12 cellular contexts compared by ENCODE assay signal in the genomic region with DNA sequence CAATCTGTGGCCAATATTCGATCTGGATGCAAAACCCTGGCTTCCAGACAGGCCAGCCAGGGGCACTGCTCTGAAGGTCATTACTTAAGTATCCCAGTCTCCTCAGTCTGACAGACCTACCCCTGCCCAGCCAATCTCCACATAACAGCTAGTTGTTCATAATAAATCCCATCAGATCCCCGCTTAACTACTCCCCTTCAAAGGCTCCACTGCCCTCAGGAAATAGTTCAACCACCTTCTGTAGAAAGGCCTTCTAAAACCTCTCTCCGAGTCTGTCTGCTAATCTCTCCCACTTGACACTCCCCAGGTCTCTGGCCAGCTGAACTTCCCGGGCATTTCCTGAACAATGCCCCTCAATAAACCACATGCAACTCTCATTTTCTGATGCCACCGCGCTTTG. TPM values are rescaled to one million over a fixed set of nuclear protein-coding genes. Genes with fewer than 3 reads are reported as not detected.
DNase-seq lines count a peak whose midpoint lies in the region; ATAC-seq and TF ChIP-seq lines count a peak whose summit lies in the region.
"Had no signal": no experiment of that assay in that cellular context is flagged by ENCODE, and none has a peak within 500 bp of the region (broad histone marks: within the 10 kb centered on the region; RNA-seq: fewer than 3 reads in every experiment).

No MANE protein-coding gene starts in this region.

- TF ChIP-seq CTCF in neutrophil (IDR thresholded peaks at IDR 0.05), result no peak

- H3K4me3 ChIP-seq in neutrophil (ENCODE audit: low read depth in 1 of 2, low read length in 1 of 2), result no peak overlapping the region
- H3K4me3 ChIP-seq: dorsolateral prefrontal cortex had no signal

- ATAC-seq in activated T-helper 17 cell treated with anti-CD3 and anti-CD28 coated beads, Interleukin-2, amount 50 U/mL, for 72 hours (replicated peaks), result no peak

- H3K36me3 ChIP-seq in neutrophil, result peaks cover 5% of the 10 kb centered on the region

- peak overlapping the region; percentile 11 for H3K27ac ChIP-seq in neutrophil
- H3K27ac ChIP-seq: dorsolateral prefrontal cortex had no signal

- H3K36me3 Mint-ChIP-seq in activated T-helper 17 cell treated with anti-CD3 and anti-CD28 coated beads, Interleukin-2, amount 50 U/mL, for 72 hours (ENCODE audit: low read depth), result peaks cover 34% of the 10 kb centered on the region

- H3K4me1 Mint-ChIP-seq in activated T-helper 17 cell treated with anti-CD3 and anti-CD28 coated beads, Interleukin-2, amount 50 U/mL, for 72 hours, result peaks cover 23% of the 10 kb centered on the region

- peak; percentile 18 for DNase-seq in NCI-H2227 treated with DMSO at 0.1 percent for 48 hours (lab: John Stamatoyannopoulos, UW)
- no peak for DNase-seq in NCI-H2227 (lab: John Stamatoyannopoulos, UW; ENCODE audit: unreplicated experiment)
- DNase-seq in MV-4-11 (lab: John Stamatoyannopoulos, UW), result peak; percentile 61
- no peak for DNase-seq in RPMI8226
- no peak for DNase-seq in activated CD4-positive, alpha-beta T cell treated with anti-CD3 and anti-CD28 coated beads for 4 hours
- no peak for DNase-seq in stimulated activated CD4-positive, alpha-beta T cell treated with anti-CD3 and anti-CD28 coated beads, Interleukin-4, amount 100 ng/mL, for 4 hours
- DNase-seq: ACHN; activated naive CD4-positive, alpha-beta T cell treated with anti-CD3 and anti-CD28 coated beads for 36 hours; dorsolateral prefrontal cortex; stimulated activated CD4-positive, alpha-beta T cell treated with anti-CD3 and anti-CD28 coated beads, Interleukin-4, amount 100 ng/mL, for 1 hour had no signal

- no peak overlapping the region for H3K27ac Mint-ChIP-seq in activated T-helper 17 cell treated with anti-CD3 and anti-CD28 coated beads, Interleukin-2, amount 50 U/mL, for 72 hours
- H3K27ac Mint-ChIP-seq: activated naive CD4-positive, alpha-beta T cell treated with anti-CD3 and anti-CD28 coated beads for 36 hours had no signal

- H3K9me3 ChIP-seq in neutrophil, result no peaks in the 10 kb centered on the region

- H3K27me3 ChIP-seq in neutrophil, result no peaks in the 10 kb centered on the region
- H3K27me3 ChIP-seq: dorsolateral prefrontal cortex had no signal

- H3K4me1 ChIP-seq in neutrophil (ENCODE audit: control insufficient read depth in 1 of 2, insufficient read depth in 1 of 2, low read depth in 1 of 2, low read length in 1 of 2), result peaks cover 11 to 14% of the 10 kb centered on the region in 2 experiments

- no peaks in the 10 kb centered on the region for H3K27me3 Mint-ChIP-seq in activated T-helper 17 cell treated with anti-CD3 and anti-CD28 coated beads, Interleukin-2, amount 50 U/mL, for 72 hours

- no peaks in the 10 kb centered on the region for H3K9me3 Mint-ChIP-seq in activated T-helper 17 cell treated with anti-CD3 and anti-CD28 coated beads, Interleukin-2, amount 50 U/mL, for 72 hours
- H3K9me3 Mint-ChIP-seq: activated naive CD4-positive, alpha-beta T cell treated with anti-CD3 and anti-CD28 coated beads for 36 hours had no signal

- peak overlapping the region; percentile 6 for H3K4me3 Mint-ChIP-seq in activated T-helper 17 cell treated with anti-CD3 and anti-CD28 coated beads, Interleukin-2, amount 50 U/mL, for 72 hours
- H3K4me3 Mint-ChIP-seq: activated naive CD4-positive, alpha-beta T cell treated with anti-CD3 and anti-CD28 coated beads for 36 hours had no signal

RNA-seq across cellular contexts. Expression of a gene that starts 6.1 kb away (rescaled TPM):
- 100 to 1,000 TPM; 133 to 158 TPM for total RNA-seq in activated T-helper 17 cell treated with anti-CD3 and anti-CD28 coated beads, Interleukin-2, amount 50 U/mL, for 72 hours

RNA-seq across cellular contexts. Expression of a gene that starts 33.6 kb away (rescaled TPM):
- 10 to 100 TPM; 31.9 to 32.8 TPM for total RNA-seq in activated T-helper 17 cell treated with anti-CD3 and anti-CD28 coated beads, Interleukin-2, amount 50 U/mL, for 72 hours

RNA-seq across cellular contexts. Expression of a gene that starts 34.1 kb away (rescaled TPM):
- 10 to 100 TPM; 21.4 to 23.4 TPM for total RNA-seq in activated T-helper 17 cell treated with anti-CD3 and anti-CD28 coated beads, Interleukin-2, amount 50 U/mL, for 72 hours

RNA-seq across cellular contexts. Expression of a gene that starts 53.2 kb away (rescaled TPM):
- 100 to 1,000 TPM; 101 to 103 TPM for total RNA-seq in activated T-helper 17 cell treated with anti-CD3 and anti-CD28 coated beads, Interleukin-2, amount 50 U/mL, for 72 hours

RNA-seq across cellular contexts. Expression of a gene that starts 55.9 kb away (rescaled TPM):
- 10 to 100 TPM; 15.9 to 19.0 TPM for total RNA-seq in activated T-helper 17 cell treated with anti-CD3 and anti-CD28 coated beads, Interleukin-2, amount 50 U/mL, for 72 hours

Comparison
In these comparisons a context has a peak if more than half of its experiments do, and no peak if none do; other contexts are left out.
1. DNase-seq: peak in NCI-H2227 treated with DMSO at 0.1 percent for 48 hours (single experiment) and MV-4-11 (single experiment); none in NCI-H2227 (single experiment), RPMI8226 (single experiment), activated CD4-positive, alpha-beta T cell treated with anti-CD3 and anti-CD28 coated beads for 4 hours (0 of 2) and stimulated activated CD4-positive, alpha-beta T cell treated with anti-CD3 and anti-CD28 coated beads, Interleukin-4, amount 100 ng/mL, for 4 hours (0 of 2).